16 cellular contexts compared by ENCODE assay signal in genomic region chr1:225658041-225658440, GRCh38. TPM values are rescaled to one million over a fixed set of nuclear protein-coding genes. Genes with fewer than 3 reads are reported as not detected.
A peak's percentile ranks its signal among the peaks of the same experiment; 100 is the strongest.
DNase-seq lines count a peak whose midpoint lies in the region; ATAC-seq, FAIRE-seq and TF ChIP-seq lines count a peak whose summit lies in the region.
"Had no signal": no experiment of that assay in that cellular context is flagged by ENCODE, and none has a peak within 500 bp of the region (broad histone marks: within the 10 kb centered on the region; RNA-seq: fewer than 3 reads in every experiment).

No MANE protein-coding gene starts in this region.

- no TSS peak for BruUV-seq in OCI-LY7 (replicated peaks; lab: Mats Ljungman, UMichigan)

- H4K20me1 ChIP-seq in neural progenitor cell (ENCODE audit: low read depth) (no peaks in the 10 kb centered on the region), OCI-LY7 (ENCODE audit: insufficient read depth, low read length) (no peaks in the 10 kb centered on the region)

- no peak for DNase-seq in A549 (ENCODE audit: low read depth in 1 of 2, low spot score in 1 of 2)
- DNase-seq in M059J (ENCODE audit: low read depth): peak; percentile 29
- no peak for DNase-seq in coronary artery (ENCODE audit: low spot score)
- DNase-seq in neural progenitor cell (ENCODE audit: low spot score): no peak
- no peak for DNase-seq in naive thymus-derived CD8-positive, alpha-beta T cell
- no peak for DNase-seq in cardiac septum (ENCODE audit: low spot score)
- no peak for DNase-seq in MV-4-11 (lab: John Stamatoyannopoulos, UW)
- DNase-seq in OCI-LY7 (ENCODE audit: low spot score): no peak
- DNase-seq: activated CD8-positive, alpha-beta memory T cell treated with anti-CD3 and anti-CD28 coated beads, Interleukin-2, amount 10 ng/mL, durations not matched to agents 7 days and 5 days; activated naive CD4-positive, alpha-beta T cell; COR-L47; heart left ventricle; NCI-H1436 treated with DMSO at 0.1 percent for 48 hours; stimulated activated CD4-positive, alpha-beta T cell treated with anti-CD3 and anti-CD28 coated beads, Interleukin-2, amount 100 ng/mL, for 48 hours had no signal

- no peak overlapping the region for H3K9ac ChIP-seq in neural progenitor cell

- WGBS in A549 (ENCODE audit: missing lambda C conversion rate): 61% methylated on average over 2 of the region's 2 CpGs

- peak overlapping the region; percentile 20 for H3K27ac Mint-ChIP-seq in neural progenitor cell
- no peak overlapping the region for H3K27ac Mint-ChIP-seq in naive thymus-derived CD8-positive, alpha-beta T cell
- H3K27ac Mint-ChIP-seq: activated CD8-positive, alpha-beta memory T cell treated with anti-CD3 and anti-CD28 coated beads, Interleukin-2, amount 10 ng/mL, durations not matched to agents 7 days and 5 days had no signal

- intact Hi-C loops in cardiac septum (cut with DNase I): loop anchor here (5.0 kb wide), 1 partner anchor 181 kb away; no protein-coding TSS in a partner anchor
- intact Hi-C loops in OCI-LY7 (cut with micrococcal nuclease; ENCODE audit: unreplicated experiment): loop anchor here (5.0 kb wide), 1 partner anchor 319 kb away; no protein-coding TSS in a partner anchor

- FAIRE-seq in A549 (lab: Jason Lieb, UNC): no peak

- no peak for TF ChIP-seq RAD21 in A549 (conservative IDR thresholded peaks at IDR 0.05 in 1 of 2, IDR thresholded peaks at IDR 0.05 in 1 of 2)

- no peak for TF ChIP-seq CTCF in A549 (IDR thresholded peaks at IDR 0.05)
- TF ChIP-seq CTCF in coronary artery (IDR thresholded peaks at IDR 0.05): no peak
- no peak for TF ChIP-seq CTCF in neural progenitor cell (IDR thresholded peaks at IDR 0.05)
- TF ChIP-seq CTCF in OCI-LY7 (conservative IDR thresholded peaks at IDR 0.05; ENCODE audit: low read length): no peak

- peak overlapping the region; percentile 95 to 100 for H3K27ac ChIP-seq in A549
- H3K27ac ChIP-seq in coronary artery: peak overlapping the region; percentile 48 to 78
- no peak overlapping the region for H3K27ac ChIP-seq in neural progenitor cell
- H3K27ac ChIP-seq in OCI-LY7 (ENCODE audit: low read depth, low read length, poor library complexity, severe bottlenecking): no peak overlapping the region

- peak overlapping the region; percentile 79 for H3K4me2 ChIP-seq in A549
- H3K4me2 ChIP-seq in neural progenitor cell: no peak overlapping the region
- no peak overlapping the region for H3K4me2 ChIP-seq in OCI-LY7 (ENCODE audit: low read length)

- no peak for TF ChIP-seq EP300 in A549 (IDR thresholded peaks at IDR 0.05)

- CTCF ChIA-PET in A549 (lab: Yijun Ruan, JAX) (interaction anchor here (1.0 to 4.7 kb wide), 2 partner anchors 114 to 253 kb away, joined by 4 to 43 read pairs; no protein-coding TSS in a partner anchor), OCI-LY7 (lab: Charles Lee; ENCODE audit: unreplicated experiment) (interaction anchor here (0.5 kb wide), 1 partner anchor 243 kb away, joined by 3 read pairs; no protein-coding TSS in a partner anchor)

- POLR2A ChIA-PET in A549 (lab: Yijun Ruan, JAX): no interaction called here
- POLR2A ChIA-PET in naive thymus-derived CD8-positive, alpha-beta T cell (lab: Charles Lee): no interaction called here
- POLR2A ChIA-PET in OCI-LY7 (lab: Charles Lee): interaction anchor here (0.6 to 1.0 kb wide), 4 partner anchors 13 to 120 kb away, joined by 3 to 9 read pairs (median 4); partner anchors contain the start of gene SRP9

- H3K4me3 Mint-ChIP-seq in neural progenitor cell: no peak overlapping the region
- H3K4me3 Mint-ChIP-seq in naive thymus-derived CD8-positive, alpha-beta T cell: no peak overlapping the region
- H3K4me3 Mint-ChIP-seq: activated CD8-positive, alpha-beta memory T cell treated with anti-CD3 and anti-CD28 coated beads, Interleukin-2, amount 10 ng/mL, durations not matched to agents 7 days and 5 days had no signal

- H3K9me2 ChIP-seq in OCI-LY7 (ENCODE audit: insufficient read depth, low read length): no peaks in the 10 kb centered on the region

- peaks cover 10% of the 10 kb centered on the region for H3K27me3 ChIP-seq in neural progenitor cell
- H3K27me3 ChIP-seq: right atrium auricular region had no signal

- peaks cover 33% of the 10 kb centered on the region for H3K4me1 Mint-ChIP-seq in neural progenitor cell
- H3K4me1 Mint-ChIP-seq in naive thymus-derived CD8-positive, alpha-beta T cell: peaks cover 3 to 18% (median 13%) of the 10 kb centered on the region in 4 donors

- H3K4me3 ChIP-seq in A549: no peak overlapping the region
- no peak overlapping the region for H3K4me3 ChIP-seq in coronary artery
- no peak overlapping the region for H3K4me3 ChIP-seq in neural progenitor cell
- H3K4me3 ChIP-seq in OCI-LY7 (ENCODE audit: low read depth, low read length, poor library complexity, severe bottlenecking): no peak overlapping the region
- H3K4me3 ChIP-seq: heart left ventricle, right atrium auricular region had no signal

- H3K9me3 Mint-ChIP-seq in neural progenitor cell: no peaks in the 10 kb centered on the region
- H3K9me3 Mint-ChIP-seq in naive thymus-derived CD8-positive, alpha-beta T cell: peaks cover 0 to 2% (median 0%) of the 10 kb centered on the region in 9 donors

- peaks cover 42% of the 10 kb centered on the region for H3K4me1 ChIP-seq in A549
- no peaks in the 10 kb centered on the region for H3K4me1 ChIP-seq in neural progenitor cell
- peaks cover 33% of the 10 kb centered on the region for H3K4me1 ChIP-seq in OCI-LY7 (ENCODE audit: insufficient read depth, low read length, poor library complexity, severe bottlenecking)

- H2AFZ ChIP-seq in neural progenitor cell (replicated peaks) (no peak overlapping the region), OCI-LY7 (ENCODE audit: low read length) (no peak overlapping the region)

- no peak for TF ChIP-seq POLR2A in A549 (IDR thresholded peaks at IDR 0.05; ENCODE audit: low read length)

- H3K9me3 ChIP-seq in A549 (no peaks in the 10 kb centered on the region), neural progenitor cell (ENCODE audit: low read depth) (no peaks in the 10 kb centered on the region), OCI-LY7 (ENCODE audit: low read length) (no peaks in the 10 kb centered on the region)
- H3K9me3 ChIP-seq: heart left ventricle, right atrium auricular region had no signal

- no peaks in the 10 kb centered on the region for H3K36me3 Mint-ChIP-seq in neural progenitor cell
- H3K36me3 Mint-ChIP-seq in naive thymus-derived CD8-positive, alpha-beta T cell: no peaks in the 10 kb centered on the region
- H3K36me3 Mint-ChIP-seq: activated CD8-positive, alpha-beta memory T cell treated with anti-CD3 and anti-CD28 coated beads, Interleukin-2, amount 10 ng/mL, durations not matched to agents 7 days and 5 days had no signal

- ATAC-seq in A549: no peak
- ATAC-seq in naive thymus-derived CD8-positive, alpha-beta T cell: no peak
- ATAC-seq: activated CD8-positive, alpha-beta memory T cell treated with anti-CD3 and anti-CD28 coated beads, Interleukin-2, amount 10 ng/mL, durations not matched to agents 7 days and 5 days; heart left ventricle had no signal

- peaks cover 2% of the 10 kb centered on the region for H3K27me3 Mint-ChIP-seq in neural progenitor cell (ENCODE audit: insufficient read depth, low read depth)
- H3K27me3 Mint-ChIP-seq in naive thymus-derived CD8-positive, alpha-beta T cell: peaks cover 0 to 2% (median 0%) of the 10 kb centered on the region in 5 donors

- H3F3A ChIP-seq in neural progenitor cell (ENCODE audit: low read depth): peaks cover 22% of the 10 kb centered on the region

- H3K36me3 ChIP-seq in neural progenitor cell: no peaks in the 10 kb centered on the region
- no peaks in the 10 kb centered on the region for H3K36me3 ChIP-seq in OCI-LY7 (ENCODE audit: insufficient read depth, low read length)
- H3K36me3 ChIP-seq: heart left ventricle, right atrium auricular region had no signal

- no peaks in the 10 kb centered on the region for H3K79me2 ChIP-seq in neural progenitor cell (ENCODE audit: low read depth)
- H3K79me2 ChIP-seq in OCI-LY7 (ENCODE audit: insufficient read depth, low read depth, low read length): no peaks in the 10 kb centered on the region

TF ChIP-seq in A549, 52 proteins besides CTCF, POLR2A, EP300 and RAD21 (continues in another document):
- TF ChIP-seq HEYL (CRISPR knock-in tag; IDR thresholded peaks at IDR 0.05) (no peak), RNF2 (IDR thresholded peaks at IDR 0.05; ENCODE audit: borderline replicate concordance, low read depth) (no peak), RCOR1 (IDR thresholded peaks at IDR 0.05; ENCODE audit: low read depth, low read length) (no peak), NPAS2 (CRISPR knock-in tag; IDR thresholded peaks at IDR 0.05; ENCODE audit: borderline replicate concordance) (no peak), ZSCAN20 (CRISPR knock-in tag; IDR thresholded peaks at IDR 0.05) (no peak), MAZ (IDR thresholded peaks at IDR 0.05; ENCODE audit: borderline replicate concordance, low read depth, low read length) (no peak), JUNB (IDR thresholded peaks at IDR 0.05) (no peak; the same call in 1 of the 2 replicates), BHLHE40 (IDR thresholded peaks at IDR 0.05; ENCODE audit: low read depth, low read length) (no peak), CBX8 (IDR thresholded peaks at IDR 0.05) (no peak), FOSL2 (IDR thresholded peaks at IDR 0.05) (no peak), FOSL2 (CRISPR knock-in tag; IDR thresholded peaks at IDR 0.05) (no peak)

RNA-seq across cellular contexts. Expression of gene ENAH, which starts 5.1 kb away (rescaled TPM):
- 124 and 142 TPM in 2 replicates for polyA plus RNA-seq in A549 (2011; rRNA removed)
- polyA plus RNA-seq in A549 (2012; cell fraction: cytosol; rRNA removed): 32.6 and 33.0 TPM in 2 replicates
- 19.3 and 23.0 TPM in 2 replicates for polyA plus RNA-seq in A549 (2012; cell fraction: nucleus; rRNA removed)
- 155 to 172 TPM (median 167 TPM) in 3 replicates for polyA plus RNA-seq in A549 (2017; fragmentation: RNase III; extraction: RNeasy Plus Mini Kit Qiagen cat#74134 plus additional on column Dnase treatment)
- 97.3 and 100 TPM in 2 replicates for polyA minus RNA-seq in A549 (2011; rRNA and poly(A)+ RNA removed)
- total RNA-seq in M059J (2014; rRNA removed; shearing (Covaris generic)): 69.5 and 71.7 TPM in 2 replicates
- 230 and 346 TPM in 2 replicates for total RNA-seq in neural progenitor cell (ENCODE audit: low replicate concordance)
- total RNA-seq in naive thymus-derived CD8-positive, alpha-beta T cell: under 1 TPM; 0.27 to 0.29 TPM
- under 1 TPM in 1 of 3 donors, not detected in 2; 0.07 TPM for polyA plus RNA-seq in naive thymus-derived CD8-positive, alpha-beta T cell
- 195 TPM for total RNA-seq in cardiac septum
- total RNA-seq in OCI-LY7 (2014; rRNA removed; shearing (Covaris generic)): 4.6 and 10.8 TPM in 2 replicates
- total RNA-seq in OCI-LY7 (2022): 17.6 and 18.1 TPM in 2 replicates
- total RNA-seq: activated CD8-positive, alpha-beta memory T cell treated with anti-CD3 and anti-CD28 coated beads, Interleukin-2, amount 10 ng/mL, durations not matched to agents 7 days and 5 days; T-helper 1 cell treated with Interleukin-12 subunit alpha and Interleukin-12 subunit beta and Interleukin-4 antibody, amounts not matched to agents 30 ng/mL and 1 ng/mL, for 36 hours had no signal

Comparison
In these comparisons a context has a peak if more than half of its experiments do, and no peak if none do; other contexts are left out.
1. H3K27ac ChIP-seq: peak in A549 (2 of 2) and coronary artery (2 of 2); none in neural progenitor cell (single experiment) and OCI-LY7 (single experiment).
2. RNA of gene ENAH, which starts 5.1 kb away (total RNA-seq): 230 to 346 TPM in neural progenitor cell, 195 TPM in cardiac septum (single experiment), 69.5 to 71.7 TPM in M059J and 4.6 to 18.1 TPM in OCI-LY7; 0.27 to 0.29 TPM in naive thymus-derived CD8-positive, alpha-beta T cell; every median in the first group is over 4 times any median in the second.